8 cellular contexts compared by ENCODE assay signal in the genomic region with DNA sequence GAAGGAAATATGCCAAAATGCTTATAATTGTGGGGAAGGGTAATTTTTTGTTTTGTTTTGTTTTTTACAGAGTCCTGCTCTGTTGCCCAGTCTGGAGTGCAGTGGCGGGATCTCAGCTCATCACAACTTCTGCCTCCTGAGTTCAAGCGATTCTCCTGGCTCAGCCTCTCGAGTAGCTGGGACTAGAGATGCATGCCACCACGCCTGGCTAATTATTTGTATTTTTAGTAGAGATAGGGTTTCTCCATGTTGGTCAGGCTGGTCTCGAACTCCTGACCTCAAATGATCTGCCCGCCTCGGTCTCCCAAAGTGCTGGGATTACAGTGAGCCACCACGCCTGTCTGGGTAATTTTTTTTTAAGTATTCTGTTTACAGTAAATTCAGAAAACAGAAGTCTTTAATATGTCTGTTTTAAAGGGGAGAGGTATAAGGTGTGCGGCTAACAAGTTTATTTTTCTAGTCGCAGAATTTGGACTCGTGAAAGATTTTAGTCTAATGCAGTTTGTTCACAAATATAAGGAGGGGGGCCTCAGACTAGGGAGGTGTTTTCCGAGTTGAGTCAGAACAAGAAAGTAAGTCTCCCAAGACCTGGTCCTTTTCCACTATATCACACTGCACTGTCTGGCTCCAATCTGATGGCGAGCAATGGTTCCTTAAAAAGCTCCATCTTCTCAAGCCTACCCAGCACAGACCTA. TPM values are rescaled to one million over a fixed set of nuclear protein-coding genes. Genes with fewer than 3 reads are reported as not detected.
DNase-seq lines count a peak whose midpoint lies in the region; ATAC-seq and TF ChIP-seq lines count a peak whose summit lies in the region.

No MANE protein-coding gene starts in this region.

- no peaks in the 10 kb centered on the region for H3K9me3 ChIP-seq in suprapubic skin
- H3K9me3 ChIP-seq in BE2C, result no peaks in the 10 kb centered on the region

- H3K36me3 ChIP-seq in suprapubic skin, result no peaks in the 10 kb centered on the region
- no peaks in the 10 kb centered on the region for H3K36me3 ChIP-seq in BE2C

- TF ChIP-seq POLR2A in suprapubic skin (IDR thresholded peaks at IDR 0.05), result no peak

- H3K9me3 Mint-ChIP-seq in activated T-cell treated with anti-CD3 and anti-CD28 coated beads, Interleukin-2, amount 50 U/mL, for 4 hours, result no peaks in the 10 kb centered on the region
- H3K9me3 Mint-ChIP-seq in T-helper 1 cell treated with Interleukin-12 subunit alpha and Interleukin-12 subunit beta and Interleukin-4 antibody, amounts not matched to agents 30 μg/mL and 1 μg/mL, for 36 hours, result no peaks in the 10 kb centered on the region

- no peak for DNase-seq in activated T-cell treated with anti-CD3 and anti-CD28 coated beads, Interleukin-2, amount 50 U/mL, for 4 hours
- DNase-seq in activated T-cell treated with anti-CD3 and anti-CD28 coated beads for 4 hours, result no peak
- peak; percentile 29 for DNase-seq in glomerular visceral epithelial cell (ENCODE audit: extremely low spot score)
- DNase-seq in suprapubic skin (ENCODE audit: low spot score in 2 of 2), result no peak
- no peak for DNase-seq in BE2C

- TF ChIP-seq CTCF in suprapubic skin (IDR thresholded peaks at IDR 0.05) (no peak), BE2C (IDR thresholded peaks at IDR 0.05; ENCODE audit: low read depth, low read length) (no peak)

- H3K4me1 ChIP-seq in suprapubic skin (peaks cover 43% of the 10 kb centered on the region), BE2C (no peaks in the 10 kb centered on the region)

- peaks cover 30% of the 10 kb centered on the region for H3K4me1 Mint-ChIP-seq in activated T-cell treated with anti-CD3 and anti-CD28 coated beads, Interleukin-2, amount 50 U/mL, for 4 hours (ENCODE audit: low read depth)
- H3K4me1 Mint-ChIP-seq in T-helper 1 cell treated with Interleukin-12 subunit alpha and Interleukin-12 subunit beta and Interleukin-4 antibody, amounts not matched to agents 30 μg/mL and 1 μg/mL, for 36 hours (ENCODE audit: low read depth), result peaks cover 43% of the 10 kb centered on the region

- no peaks in the 10 kb centered on the region for H3K36me3 Mint-ChIP-seq in activated T-cell treated with anti-CD3 and anti-CD28 coated beads, Interleukin-2, amount 50 U/mL, for 4 hours (ENCODE audit: insufficient read depth)
- peaks cover 10% of the 10 kb centered on the region for H3K36me3 Mint-ChIP-seq in T-helper 1 cell treated with Interleukin-12 subunit alpha and Interleukin-12 subunit beta and Interleukin-4 antibody, amounts not matched to agents 30 μg/mL and 1 μg/mL, for 36 hours (ENCODE audit: low read depth)

- no peak overlapping the region for H3K27ac ChIP-seq in suprapubic skin

- H3K27me3 ChIP-seq in suprapubic skin, result no peaks in the 10 kb centered on the region
- H3K27me3 ChIP-seq in BE2C, result no peaks in the 10 kb centered on the region

- 69% methylated on average over 13 of the region's 13 CpGs for WGBS in suprapubic skin

- H3K27me3 Mint-ChIP-seq in activated T-cell treated with anti-CD3 and anti-CD28 coated beads, Interleukin-2, amount 50 U/mL, for 4 hours (ENCODE audit: low read depth), result no peaks in the 10 kb centered on the region
- no peaks in the 10 kb centered on the region for H3K27me3 Mint-ChIP-seq in T-helper 1 cell treated with Interleukin-12 subunit alpha and Interleukin-12 subunit beta and Interleukin-4 antibody, amounts not matched to agents 30 μg/mL and 1 μg/mL, for 36 hours (ENCODE audit: low read depth)

- no peak for TF ChIP-seq EP300 in suprapubic skin (IDR thresholded peaks at IDR 0.05)

- ATAC-seq in activated T-cell treated with anti-CD3 and anti-CD28 coated beads, Interleukin-2, amount 50 U/mL, for 4 hours, result no peak
- ATAC-seq in HG02840 (IDR thresholded peaks at IDR 0.05; ENCODE audit: low FRiP score, unreplicated experiment), result no peak
- ATAC-seq in GM21423 (IDR thresholded peaks at IDR 0.05; ENCODE audit: unreplicated experiment), result no peak

- H3K4me3 Mint-ChIP-seq in activated T-cell treated with anti-CD3 and anti-CD28 coated beads, Interleukin-2, amount 50 U/mL, for 4 hours, result peak overlapping the region; percentile 88
- peak overlapping the region; percentile 95 for H3K4me3 Mint-ChIP-seq in T-helper 1 cell treated with Interleukin-12 subunit alpha and Interleukin-12 subunit beta and Interleukin-4 antibody, amounts not matched to agents 30 μg/mL and 1 μg/mL, for 36 hours

- H3K4me3 ChIP-seq in suprapubic skin, result peak overlapping the region; percentile 89
- no peak overlapping the region for H3K4me3 ChIP-seq in BE2C (ENCODE audit: low read depth, low read length)

- peak overlapping the region; percentile 93 for H3K27ac Mint-ChIP-seq in T-helper 1 cell treated with Interleukin-12 subunit alpha and Interleukin-12 subunit beta and Interleukin-4 antibody, amounts not matched to agents 30 μg/mL and 1 μg/mL, for 36 hours

RNA-seq across cellular contexts. Expression of a gene that starts 1.5 kb away (rescaled TPM):
- 10 to 100 TPM; 24.2 to 28.3 (median 28.1) TPM for total RNA-seq in activated T-cell treated with anti-CD3 and anti-CD28 coated beads, Interleukin-2, amount 50 U/mL, for 4 hours
- 100 to 1,000 TPM; 236 to 420 (median 277) TPM for total RNA-seq in suprapubic skin
- polyA plus RNA-seq in BE2C (2012; ENCODE audit: insufficient read depth, insufficient read length, low read depth), result 9.4 TPM

Comparison
In these comparisons a context has a peak if more than half of its experiments do, and no peak if none do; other contexts are left out.
1. RNA of a gene that starts 1.5 kb away (total RNA-seq): 236 to 420 TPM in suprapubic skin; 24.2 to 28.3 TPM in activated T-cell treated with anti-CD3 and anti-CD28 coated beads, Interleukin-2, amount 50 U/mL, for 4 hours; every median in the first group is over 4 times any median in the second.